ENCODE assay signal across 20 cellular contexts in the genomic region with DNA sequence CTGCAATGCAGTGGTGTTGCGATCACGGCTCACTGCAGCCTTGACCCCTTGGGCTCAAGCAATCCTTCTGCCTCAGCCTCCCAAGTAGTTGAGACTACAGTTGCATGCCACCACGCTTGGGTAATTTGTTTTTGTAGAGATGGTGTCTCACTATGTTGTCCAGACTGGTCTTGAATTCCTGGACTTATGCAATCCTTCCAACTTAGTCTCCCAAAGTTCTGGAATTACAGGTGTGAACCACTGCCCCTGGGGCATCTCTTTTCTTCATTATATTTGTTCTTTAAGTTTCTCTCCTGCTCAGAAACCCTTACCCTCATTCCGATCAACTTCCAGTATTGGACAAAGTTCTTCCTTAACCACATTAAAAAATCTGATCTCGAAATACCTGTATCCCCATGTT. TPM values are rescaled to one million over a fixed set of nuclear protein-coding genes. Genes with fewer than 3 reads are reported as not detected.
DNase-seq lines count a peak whose midpoint lies in the region; ATAC-seq, FAIRE-seq and TF ChIP-seq lines count a peak whose summit lies in the region.
"Had no signal": no experiment of that assay in that cellular context is flagged by ENCODE, and none has a peak within 500 bp of the region (broad histone marks: within the 10 kb centered on the region; RNA-seq: fewer than 3 reads in every experiment).

No MANE protein-coding gene starts in this region.

- H3K4me1 ChIP-seq in gastroesophageal sphincter, result no peaks in the 10 kb centered on the region
- no peaks in the 10 kb centered on the region for H3K4me1 ChIP-seq in pancreas
- H3K4me1 ChIP-seq: BLaER1 treated with 17β-estradiol and CSF1 and Interleukin-3, amounts not matched to agents 10 nM and 100 nM had no signal

- no peaks in the 10 kb centered on the region for H3K36me3 ChIP-seq in gastroesophageal sphincter
- no peaks in the 10 kb centered on the region for H3K36me3 ChIP-seq in pancreas
- H3K36me3 ChIP-seq: BLaER1 treated with 17β-estradiol and CSF1 and Interleukin-3, amounts not matched to agents 10 nM and 100 nM had no signal

- DNase-seq in EL, result peak; percentile 42
- DNase-seq in M059J (ENCODE audit: low read depth), result peak; percentile 34
- peak; percentile 44 for DNase-seq in epithelial cell of esophagus (ENCODE audit: low read depth)
- no peak for DNase-seq in osteocyte (ENCODE audit: extremely low spot score, unreplicated experiment)
- DNase-seq in pancreas, result no peak
- DNase-seq in DMS153 (lab: John Stamatoyannopoulos, UW), result no peak
- DNase-seq in immature natural killer cell, result no peak
- DNase-seq: Calu3; CD8-positive, alpha-beta T cell; DMS53; DND-41; GDM1 had no signal

- no peak overlapping the region for H3K4me3 ChIP-seq in epithelial cell of esophagus (ENCODE audit: low read length)
- no peak overlapping the region for H3K4me3 ChIP-seq in gastroesophageal sphincter
- H3K4me3 ChIP-seq in pancreas, result no peak overlapping the region
- H3K4me3 ChIP-seq: BLaER1 treated with 17β-estradiol and CSF1 and Interleukin-3, amounts not matched to agents 10 nM and 100 nM; GM23338 had no signal

- H3K27me3 ChIP-seq in gastroesophageal sphincter, result no peaks in the 10 kb centered on the region
- H3K27me3 ChIP-seq in pancreas, result no peaks in the 10 kb centered on the region
- H3K27me3 ChIP-seq: BLaER1 treated with 17β-estradiol and CSF1 and Interleukin-3, amounts not matched to agents 10 nM and 100 nM had no signal

- no peak overlapping the region for H3K4me3 Mint-ChIP-seq in osteocyte (ENCODE audit: unreplicated experiment)
- no peak overlapping the region for H3K4me3 Mint-ChIP-seq in immature natural killer cell
- H3K4me3 Mint-ChIP-seq: B cell; CD8-positive, alpha-beta T cell; GM23338 had no signal

- H3K27ac ChIP-seq in gastroesophageal sphincter (no peak overlapping the region), pancreas (no peak overlapping the region)
- H3K27ac ChIP-seq: BLaER1 treated with 17β-estradiol and CSF1 and Interleukin-3, amounts not matched to agents 10 nM and 100 nM had no signal

- WGBS in gastroesophageal sphincter (ENCODE audit: low coverage in 1 of 2), 2 donors, result 84 to 91% methylated on average over 4 to 5 of the region's 5 CpGs
- WGBS in pancreas, 2 donors, result 84 to 91% methylated on average over 5 of the region's 5 CpGs

- no peaks in the 10 kb centered on the region for H3K27me3 Mint-ChIP-seq in osteocyte (ENCODE audit: unreplicated experiment)
- peaks cover 4 to 10% (median 8%) of the 10 kb centered on the region in 3 donors for H3K27me3 Mint-ChIP-seq in immature natural killer cell (ENCODE audit: low read depth in 3 of 3)
- H3K27me3 Mint-ChIP-seq: IgD-negative memory B cell had no signal

- H3K9me3 ChIP-seq in gastroesophageal sphincter (no peaks in the 10 kb centered on the region), pancreas (no peaks in the 10 kb centered on the region)

- H3K9me3 Mint-ChIP-seq in osteocyte (ENCODE audit: unreplicated experiment), result peaks cover 8% of the 10 kb centered on the region
- peaks cover 0 to 2% (median 0%) of the 10 kb centered on the region in 6 donors for H3K9me3 Mint-ChIP-seq in immature natural killer cell
- H3K9me3 Mint-ChIP-seq: CD8-positive, alpha-beta T cell had no signal

- H3K36me3 Mint-ChIP-seq in osteocyte (ENCODE audit: unreplicated experiment), result no peaks in the 10 kb centered on the region
- H3K36me3 Mint-ChIP-seq in immature natural killer cell, result peaks cover 0 to 5% (median 0%) of the 10 kb centered on the region in 3 donors
- H3K36me3 Mint-ChIP-seq: CD8-positive, alpha-beta T cell; IgD-negative memory B cell had no signal

- no peak for TF ChIP-seq EP300 in gastroesophageal sphincter (IDR thresholded peaks at IDR 0.05)

- peaks cover 22% of the 10 kb centered on the region for H3K4me1 Mint-ChIP-seq in osteocyte (ENCODE audit: unreplicated experiment)
- no peaks in the 10 kb centered on the region for H3K4me1 Mint-ChIP-seq in immature natural killer cell
- H3K4me1 Mint-ChIP-seq: B cell had no signal

- ATAC-seq in gastroesophageal sphincter (no peak), pancreas (no peak)
- ATAC-seq: CD8-positive, alpha-beta T cell; GM23338 had no signal

- no peak for TF ChIP-seq CTCF in epithelial cell of esophagus (IDR thresholded peaks at IDR 0.05; ENCODE audit: insufficient read depth, low read depth, low read length, missing control alignments)
- no peak for TF ChIP-seq CTCF in osteocyte (IDR thresholded peaks at IDR 0.05)
- no peak for TF ChIP-seq CTCF in gastroesophageal sphincter (IDR thresholded peaks at IDR 0.05)
- TF ChIP-seq CTCF in pancreas (IDR thresholded peaks at IDR 0.05), result no peak

- intact Hi-C loops in pancreas (cut with DNase I), result no loop called here

- H3K27ac Mint-ChIP-seq in osteocyte (ENCODE audit: unreplicated experiment), result peak overlapping the region; percentile 27
- no peak overlapping the region for H3K27ac Mint-ChIP-seq in immature natural killer cell
- H3K27ac Mint-ChIP-seq: B cell; CD8-positive, alpha-beta T cell; GM23338 had no signal

- no peak for FAIRE-seq in pancreas (lab: Jason Lieb, UNC)
- FAIRE-seq: GM12892, H54, HTR-8/SVneo had no signal

- no peak for TF ChIP-seq POLR2A in gastroesophageal sphincter (IDR thresholded peaks at IDR 0.05)

RNA-seq across cellular contexts. Expression of gene DEK, which starts 44.7 kb away (rescaled TPM):
- 326 and 338 TPM in 2 replicates for total RNA-seq in M059J (2014; rRNA removed; shearing (Covaris generic))
- 62.1 and 65.5 TPM in 2 replicates for total RNA-seq in osteocyte
- total RNA-seq in gastroesophageal sphincter, result 100 to 1,000 TPM; 162 to 186 (median 177) TPM
- total RNA-seq in pancreas, result 10 to 100 TPM; 22.6 to 34.1 (median 28.2) TPM
- 10 to 100 TPM; 13.8 to 24.4 TPM for polyA plus RNA-seq in pancreas
- 10 to 100 TPM; 44.0 to 98.5 (median 87.7) TPM for polyA plus RNA-seq in immature natural killer cell

Comparison
In these comparisons a context has a peak if more than half of its experiments do, and no peak if none do; other contexts are left out.
1. DNase-seq: peak in EL (single experiment), M059J (single experiment) and epithelial cell of esophagus (single experiment); none in osteocyte (single experiment), pancreas (0 of 6), DMS153 (single experiment) and immature natural killer cell (0 of 3).